Comparison of ENCODE assay signal across 17 cellular contexts in genomic region chr21:45997495-45998275, GRCh38. TPM values are rescaled to one million over a fixed set of nuclear protein-coding genes. Genes with fewer than 3 reads are reported as not detected.
A peak's percentile ranks its signal among the peaks of the same experiment; 100 is the strongest.
DNase-seq lines count a peak whose midpoint lies in the region; ATAC-seq and TF ChIP-seq lines count a peak whose summit lies in the region.
"Had no signal": no experiment of that assay in that cellular context is flagged by ENCODE, and none has a peak within 500 bp of the region (broad histone marks: within the 10 kb centered on the region; RNA-seq: fewer than 3 reads in every experiment).

No MANE protein-coding gene starts in this region.

- no peak for ATAC-seq in activated CD4-positive, alpha-beta T cell treated with anti-CD3 and anti-CD28 coated beads for 36 hours
- no peak for ATAC-seq in left lung
- ATAC-seq in GM18858 (IDR thresholded peaks at IDR 0.05; ENCODE audit: unreplicated experiment), result no peak
- ATAC-seq in GM19351 (IDR thresholded peaks at IDR 0.05; ENCODE audit: unreplicated experiment), result no peak
- ATAC-seq in HG03354 (IDR thresholded peaks at IDR 0.05; ENCODE audit: poor library complexity, severe bottlenecking, unreplicated experiment), result no peak
- ATAC-seq: activated CD8-positive, alpha-beta T cell treated with anti-CD3 and anti-CD28 coated beads, Interleukin-2, amount 10 ng/mL, durations not matched to agents 7 days and 5 days had no signal

- no peaks in the 10 kb centered on the region for H3K4me1 Mint-ChIP-seq in activated CD4-positive, alpha-beta T cell treated with anti-CD3 and anti-CD28 coated beads for 36 hours
- no peaks in the 10 kb centered on the region for H3K4me1 Mint-ChIP-seq in activated CD4-positive, alpha-beta T cell treated with anti-CD3 and anti-CD28 coated beads, Interleukin-2, amount 10 ng/mL, durations not matched to agents 24 days and 14 days
- H3K4me1 Mint-ChIP-seq: H9, neural crest cell had no signal

- TF ChIP-seq CTCF in coronary artery (IDR thresholded peaks at IDR 0.05) (no peak), left lung (IDR thresholded peaks at IDR 0.05) (no peak)

- no peak overlapping the region for H3K4me3 Mint-ChIP-seq in activated CD4-positive, alpha-beta T cell treated with anti-CD3 and anti-CD28 coated beads for 36 hours
- no peak overlapping the region for H3K4me3 Mint-ChIP-seq in activated CD4-positive, alpha-beta T cell treated with anti-CD3 and anti-CD28 coated beads, Interleukin-2, amount 10 ng/mL, durations not matched to agents 24 days and 14 days
- H3K4me3 Mint-ChIP-seq: activated CD8-positive, alpha-beta T cell treated with anti-CD3 and anti-CD28 coated beads, Interleukin-2, amount 10 ng/mL, durations not matched to agents 7 days and 5 days; H9; neural crest cell; type B pancreatic cell had no signal

- CTCF ChIA-PET in activated CD4-positive, alpha-beta T cell treated with anti-CD3 and anti-CD28 coated beads for 36 hours (lab: Charles Lee), result no interaction called here

- no peaks in the 10 kb centered on the region for H3K27me3 Mint-ChIP-seq in activated CD4-positive, alpha-beta T cell treated with anti-CD3 and anti-CD28 coated beads for 36 hours
- H3K27me3 Mint-ChIP-seq in activated CD4-positive, alpha-beta T cell treated with anti-CD3 and anti-CD28 coated beads, Interleukin-2, amount 10 ng/mL, durations not matched to agents 24 days and 14 days, result no peaks in the 10 kb centered on the region
- H3K27me3 Mint-ChIP-seq: type B pancreatic cell had no signal

- POLR2A ChIA-PET in activated CD4-positive, alpha-beta T cell treated with anti-CD3 and anti-CD28 coated beads for 36 hours (lab: Charles Lee), result no interaction called here

- H3K9me3 Mint-ChIP-seq in activated CD4-positive, alpha-beta T cell treated with anti-CD3 and anti-CD28 coated beads for 36 hours (ENCODE audit: low read depth), result no peaks in the 10 kb centered on the region
- H3K9me3 Mint-ChIP-seq in activated CD4-positive, alpha-beta T cell treated with anti-CD3 and anti-CD28 coated beads, Interleukin-2, amount 10 ng/mL, durations not matched to agents 24 days and 14 days, result no peaks in the 10 kb centered on the region
- H3K9me3 Mint-ChIP-seq: H9, neural crest cell, type B pancreatic cell had no signal

- H3K36me3 Mint-ChIP-seq in activated CD4-positive, alpha-beta T cell treated with anti-CD3 and anti-CD28 coated beads for 36 hours (ENCODE audit: low read depth), result no peaks in the 10 kb centered on the region
- no peaks in the 10 kb centered on the region for H3K36me3 Mint-ChIP-seq in activated CD4-positive, alpha-beta T cell treated with anti-CD3 and anti-CD28 coated beads, Interleukin-2, amount 10 ng/mL, durations not matched to agents 24 days and 14 days (ENCODE audit: low read depth)
- H3K36me3 Mint-ChIP-seq: type B pancreatic cell had no signal

- H3K4me1 ChIP-seq in left lung, result no peaks in the 10 kb centered on the region

- H3K36me3 ChIP-seq in left lung, result peaks cover 0 to 40% of the 10 kb centered on the region in 2 donors

- H3K9me3 ChIP-seq in left lung, result peaks cover 0 to 13% of the 10 kb centered on the region in 2 donors

- peak; percentile 1 for DNase-seq in activated CD4-positive, alpha-beta T cell treated with anti-CD3 and anti-CD28 coated beads for 36 hours
- no peak for DNase-seq in activated CD4-positive, alpha-beta T cell treated with anti-CD3 and anti-CD28 coated beads, Interleukin-2, amount 10 ng/mL, durations not matched to agents 24 days and 14 days
- DNase-seq in coronary artery (ENCODE audit: low spot score) (peak; percentile 72), left lung (peak; percentile 29 to 68)
- DNase-seq in stimulated activated CD8-positive, alpha-beta memory T cell treated with anti-CD3 and anti-CD28 coated beads, Interleukin-4, amount 100 ng/mL, for 48 hours, result peak; percentile 12
- DNase-seq: 8988T; activated CD8-positive, alpha-beta T cell treated with anti-CD3 and anti-CD28 coated beads, Interleukin-2, amount 10 ng/mL, durations not matched to agents 7 days and 5 days; DMS53; mammary epithelial cell had no signal

- no peak overlapping the region for H3K27ac Mint-ChIP-seq in activated CD4-positive, alpha-beta T cell treated with anti-CD3 and anti-CD28 coated beads for 36 hours
- no peak overlapping the region for H3K27ac Mint-ChIP-seq in activated CD4-positive, alpha-beta T cell treated with anti-CD3 and anti-CD28 coated beads, Interleukin-2, amount 10 ng/mL, durations not matched to agents 24 days and 14 days
- H3K27ac Mint-ChIP-seq: activated CD8-positive, alpha-beta T cell treated with anti-CD3 and anti-CD28 coated beads, Interleukin-2, amount 10 ng/mL, durations not matched to agents 7 days and 5 days; H9; type B pancreatic cell had no signal

- H3K27me3 ChIP-seq in left lung, result no peaks in the 10 kb centered on the region

- H3K27ac ChIP-seq in coronary artery, result peak overlapping the region in 1 of 2 donors; percentile 41
- no peak overlapping the region for H3K27ac ChIP-seq in left lung
- H3K27ac ChIP-seq: C4-2B, VCaP had no signal

- intact Hi-C loops in activated CD4-positive, alpha-beta T cell treated with anti-CD3 and anti-CD28 coated beads for 36 hours (cut with DNase I, micrococcal nuclease), result no loop called here
- intact Hi-C loops in activated CD4-positive, alpha-beta T cell treated with anti-CD3 and anti-CD28 coated beads, Interleukin-2, amount 10 ng/mL, durations not matched to agents 24 days and 14 days (cut with micrococcal nuclease), result no loop called here
- intact Hi-C loops in left lung (cut with DNase I), result no loop called here

- no peak overlapping the region for H3K4me3 ChIP-seq in coronary artery
- H3K4me3 ChIP-seq in left lung, result no peak overlapping the region

RNA-seq across cellular contexts. Expression of gene COL6A1, which starts 16.1 kb away (rescaled TPM):
- total RNA-seq in activated CD4-positive, alpha-beta T cell treated with anti-CD3 and anti-CD28 coated beads for 36 hours, result under 1 TPM; 0.57 to 0.69 TPM
- total RNA-seq in activated CD4-positive, alpha-beta T cell treated with anti-CD3 and anti-CD28 coated beads, Interleukin-2, amount 10 ng/mL, durations not matched to agents 24 days and 14 days, result 0.40 and 0.47 TPM in 2 replicates
- 100 to 1,000 TPM; 272 to 322 TPM for total RNA-seq in left lung

Comparison
In these comparisons a context has a peak if more than half of its experiments do, and no peak if none do; other contexts are left out.
1. RNA of gene COL6A1, which starts 16.1 kb away (total RNA-seq): 272 to 322 TPM in left lung; 0.57 to 0.69 TPM in activated CD4-positive, alpha-beta T cell treated with anti-CD3 and anti-CD28 coated beads for 36 hours and 0.40 to 0.47 TPM in activated CD4-positive, alpha-beta T cell treated with anti-CD3 and anti-CD28 coated beads, Interleukin-2, amount 10 ng/mL, durations not matched to agents 24 days and 14 days; every median in the first group is over 100 times any median in the second.